Comparison of ENCODE assay signal across 4 cellular contexts in the genomic region with DNA sequence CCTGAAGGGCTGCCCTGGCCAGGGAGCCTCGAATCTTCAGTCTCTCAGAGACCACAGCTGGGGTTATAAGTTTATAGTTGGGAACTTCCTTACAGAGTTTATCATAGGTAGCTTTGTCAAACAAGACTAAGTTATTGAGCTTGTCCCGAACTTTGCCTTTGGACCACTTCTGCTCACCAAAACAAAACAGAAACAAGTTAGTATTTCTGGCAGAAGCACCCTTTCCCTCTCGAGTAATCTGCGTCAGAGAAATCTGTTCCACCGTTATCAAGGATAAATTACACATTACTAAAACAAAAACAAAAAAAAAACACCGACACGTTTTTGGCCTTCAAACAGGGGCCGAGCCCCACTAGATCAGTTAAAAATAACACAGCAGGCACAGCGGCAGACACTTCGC. TPM values are rescaled to one million over a fixed set of nuclear protein-coding genes. Genes with fewer than 3 reads are reported as not detected.
A peak's percentile ranks its signal among the peaks of the same experiment; 100 is the strongest.
DNase-seq lines count a peak whose midpoint lies in the region; ATAC-seq and TF ChIP-seq lines count a peak whose summit lies in the region.
"Not testable (repeated sequence)": the region's sequence is repeated elsewhere in the genome, so short reads cannot be mapped to it uniquely, and the experiment has no call there.

No MANE protein-coding gene starts in this region.

- peak overlapping the region; percentile 99 for H3K9ac ChIP-seq in iPS-20b (ENCODE audit: low read depth, low read length)

- H3K27ac Mint-ChIP-seq in stimulated activated memory B cell treated with anti-CD40 and anti-IgM and Interleukin-4, amounts not matched to agents 10 μg/mL and 1 μg/mL and 100 μg/mL, for 72 hours = peak overlapping the region; percentile 95

- not testable (repeated sequence) for DNase-seq in HL-60 (ENCODE audit: low read depth in 1 of 2, low spot score in 1 of 2)
- peak in 1 of 7 donors; percentile 38 for DNase-seq in adrenal gland

- H3K27me3 ChIP-seq in HL-60 (ENCODE audit: insufficient read depth, poor library complexity, severe bottlenecking); adrenal gland; iPS-20b (ENCODE audit: insufficient read depth, low read length): not testable (repeated sequence)

- intact Hi-C loops in adrenal gland (cut with DNase I) = loop anchor here in 1 of 2 donors (5.0 kb wide), 1 partner anchor 40 kb away; a partner anchor contains a TSS

- H3K9me3 ChIP-seq in adrenal gland (replicated peaks in 1 of 3); iPS-20b (ENCODE audit: insufficient read depth, low read depth, low read length): not testable (repeated sequence)

- peaks cover 25 to 39% of the 10 kb centered on the region in 2 donors for H3K4me1 ChIP-seq in adrenal gland (replicated peaks in 1 of 2)
- not testable (repeated sequence) for H3K4me1 ChIP-seq in iPS-20b (ENCODE audit: insufficient read depth, low read length)

- not testable (repeated sequence) for TF ChIP-seq CTCF in HL-60 (IDR thresholded peaks at IDR 0.05; ENCODE audit: insufficient read depth, low read length); adrenal gland (IDR thresholded peaks at IDR 0.05)

- H3K4me1 Mint-ChIP-seq in stimulated activated memory B cell treated with anti-CD40 and anti-IgM and Interleukin-4, amounts not matched to agents 10 μg/mL and 1 μg/mL and 100 μg/mL, for 72 hours = peaks cover 24% of the 10 kb centered on the region

- H3K36me3 Mint-ChIP-seq in stimulated activated memory B cell treated with anti-CD40 and anti-IgM and Interleukin-4, amounts not matched to agents 10 μg/mL and 1 μg/mL and 100 μg/mL, for 72 hours = peaks cover 58% of the 10 kb centered on the region

- not testable (repeated sequence) for H3K27me3 Mint-ChIP-seq in stimulated activated memory B cell treated with anti-CD40 and anti-IgM and Interleukin-4, amounts not matched to agents 10 μg/mL and 1 μg/mL and 100 μg/mL, for 72 hours

- TF ChIP-seq POLR2A in adrenal gland (IDR thresholded peaks at IDR 0.05) = not testable (repeated sequence)

- 1 to 3% (median 1%) methylated on average over 10 of the region's 10 CpGs for WGBS in adrenal gland, 4 donors

- not testable (repeated sequence) for ATAC-seq in stimulated activated memory B cell treated with anti-CD40 and anti-IgM and Interleukin-4, amounts not matched to agents 10 μg/mL and 1 μg/mL and 100 μg/mL, for 72 hours

- H3K9me3 Mint-ChIP-seq in stimulated activated memory B cell treated with anti-CD40 and anti-IgM and Interleukin-4, amounts not matched to agents 10 μg/mL and 1 μg/mL and 100 μg/mL, for 72 hours = not testable (repeated sequence)

- H3K4me3 ChIP-seq in HL-60 (replicated peaks; ENCODE audit: insufficient read depth, low read length) (peak overlapping the region; percentile 98), adrenal gland (peak overlapping the region; percentile 75 to 92 (median 84)), iPS-20b (ENCODE audit: low read length) (peak overlapping the region; percentile 85)

- H3K4me3 Mint-ChIP-seq in stimulated activated memory B cell treated with anti-CD40 and anti-IgM and Interleukin-4, amounts not matched to agents 10 μg/mL and 1 μg/mL and 100 μg/mL, for 72 hours = peak overlapping the region; percentile 95

- H3K27ac ChIP-seq in HL-60 (replicated peaks) (peak overlapping the region; percentile 94), adrenal gland (peak overlapping the region; percentile 90 to 97 (median 94)), iPS-20b (ENCODE audit: low read length) (peak overlapping the region; percentile 96)

- H3K36me3 ChIP-seq in adrenal gland (replicated peaks in 1 of 2) (peaks cover 0 to 50% of the 10 kb centered on the region in 2 donors), iPS-20b (ENCODE audit: insufficient read depth, low read depth, low read length) (peaks cover 73% of the 10 kb centered on the region)

RNA-seq across cellular contexts. Expression of a gene that starts 0.8 kb away (rescaled TPM):
- 1,000 to 10,000 TPM in 4 of 8 donors, 100 to 1,000 TPM in 4; 935 to 1,765 (median 999) TPM for total RNA-seq in adrenal gland
- polyA plus RNA-seq in adrenal gland = 1,000 to 10,000 TPM; 1,048 to 1,678 (median 1,557) TPM

RNA-seq across cellular contexts. Expression of a gene that starts 1.2 kb away (rescaled TPM):
- total RNA-seq in adrenal gland = 100 to 1,000 TPM in 2 of 8 donors, 10 to 100 TPM in 6; 43.4 to 116 (median 83.1) TPM
- polyA plus RNA-seq in adrenal gland = 100 to 1,000 TPM in 1 of 3 donors, 10 to 100 TPM in 2; 32.5 to 134 (median 32.9) TPM

RNA-seq across cellular contexts. Expression of a gene that starts 13.3 kb away (rescaled TPM):
- total RNA-seq in adrenal gland = 10 to 100 TPM; 17.6 to 38.9 (median 22.7) TPM
- 10 to 100 TPM in 2 of 3 donors, 1 to 10 TPM in 1; 9.2 to 29.3 (median 25.5) TPM for polyA plus RNA-seq in adrenal gland

RNA-seq across cellular contexts. Expression of a gene that starts 19.4 kb away (rescaled TPM):
- 10 to 100 TPM; 15.4 to 73.6 (median 25.0) TPM for total RNA-seq in adrenal gland
- polyA plus RNA-seq in adrenal gland = 100 to 1,000 TPM in 2 of 3 donors, 10 to 100 TPM in 1; 15.7 to 157 (median 137) TPM

RNA-seq across cellular contexts. Expression of a gene that starts 39.6 kb away (rescaled TPM):
- 100 to 1,000 TPM in 3 of 8 donors, 10 to 100 TPM in 5; 43.5 to 301 (median 74.7) TPM for total RNA-seq in adrenal gland
- 100 to 1,000 TPM in 1 of 3 donors, 10 to 100 TPM in 2; 44.1 to 174 (median 47.0) TPM for polyA plus RNA-seq in adrenal gland
